Comparison of ENCODE assay signal across 26 cellular contexts in the genomic region with DNA sequence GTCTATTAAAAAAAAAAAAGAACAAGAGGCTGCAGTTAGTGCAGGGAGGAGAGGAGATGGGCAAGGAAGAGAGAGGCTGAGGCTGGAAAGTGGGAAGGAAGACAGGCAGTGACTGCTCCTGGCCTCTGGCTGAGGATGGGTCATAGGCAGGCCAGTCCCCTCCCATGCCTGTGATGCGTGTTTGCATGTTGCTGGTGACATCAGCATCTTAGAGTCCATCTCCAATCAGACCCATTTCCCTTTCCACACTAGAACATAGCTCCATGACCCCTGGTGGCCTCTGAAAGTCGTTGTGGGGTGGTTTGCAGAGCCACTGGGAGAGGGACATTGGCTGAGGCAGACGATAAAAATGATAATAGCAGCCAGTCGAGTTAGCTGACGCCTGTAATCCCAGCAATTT.
"Had no signal": no experiment of that assay in that cellular context is flagged by ENCODE, and none has a peak within 500 bp of the region (broad histone marks: within the 10 kb centered on the region; RNA-seq: fewer than 3 reads in every experiment).

No MANE protein-coding gene starts in this region.

- H3K9me3 ChIP-seq: ascending aorta, breast epithelium, gastrocnemius medialis had no signal

- H3K36me3 ChIP-seq: ascending aorta, breast epithelium, esophagus muscularis mucosa, gastrocnemius medialis had no signal

- DNase-seq: activated CD4-positive, alpha-beta memory T cell treated with anti-CD3 and anti-CD28 coated beads for 36 hours; activated CD4-positive, alpha-beta T cell treated with anti-CD3 and anti-CD28 coated beads for 36 hours; activated CD4-positive, alpha-beta T cell treated with anti-CD3 and anti-CD28 coated beads, Interleukin-2, amount 10 ng/mL, durations not matched to agents 24 days and 14 days; activated CD4-positive, CD25-positive, alpha-beta regulatory T cell; activated CD4-positive, CD25-positive, alpha-beta regulatory T cell treated with anti-CD3 and anti-CD28 coated beads, Interleukin-2, amount 50 U/mL, for 72 hours; activated CD8-positive, alpha-beta memory T cell treated with anti-CD3 and anti-CD28 coated beads, Interleukin-2, amount 10 ng/mL, durations not matched to agents 7 days and 5 days; activated CD8-positive, alpha-beta memory T cell treated with anti-CD3 and anti-CD28 coated beads, Interleukin-2, amount 50 U/mL, for 4 hours; activated CD8-positive, alpha-beta T cell treated with anti-CD3 and anti-CD28 coated beads, Interleukin-2, amount 10 ng/mL, durations not matched to agents 7 days and 5 days; activated gamma-delta T cell; activated naive CD4-positive, alpha-beta T cell; activated naive CD4-positive, alpha-beta T cell treated with anti-CD3 and anti-CD28 coated beads, Interleukin-2, amount 10 ng/mL, durations not matched to agents 7 days and 5 days; activated naive CD8-positive, alpha-beta T cell treated with anti-CD3 and anti-CD28 coated beads, Interleukin-2, amount 10 ng/mL, durations not matched to agents 7 days and 5 days; activated T-cell treated with anti-CD3 and anti-CD28 coated beads, Interleukin-2, amount 50 U/mL, for 1 hour; activated T-cell treated with anti-CD3 and anti-CD28 coated beads, Interleukin-2, amount 50 U/mL, for 48 hours; effector memory CD4-positive, alpha-beta T cell; erythroblast; foreskin keratinocyte; gastrocnemius medialis; glutamatergic neuron; T-helper 2 cell had no signal

- H3K4me1 ChIP-seq: ascending aorta, breast epithelium, esophagus muscularis mucosa, foreskin keratinocyte, gastrocnemius medialis had no signal

- ATAC-seq: activated CD4-positive, alpha-beta T cell treated with anti-CD3 and anti-CD28 coated beads for 36 hours; activated CD8-positive, alpha-beta memory T cell treated with anti-CD3 and anti-CD28 coated beads, Interleukin-2, amount 10 ng/mL, durations not matched to agents 7 days and 5 days; activated CD8-positive, alpha-beta T cell treated with anti-CD3 and anti-CD28 coated beads, Interleukin-2, amount 10 ng/mL, durations not matched to agents 7 days and 5 days; activated naive CD4-positive, alpha-beta T cell treated with anti-CD3 and anti-CD28 coated beads, Interleukin-2, amount 50 U/mL, for 72 hours; foreskin keratinocyte; gastrocnemius medialis had no signal

- H3K27ac ChIP-seq: ascending aorta, breast epithelium, coronary artery, esophagus muscularis mucosa, foreskin keratinocyte, gastrocnemius medialis had no signal

- H3K4me3 ChIP-seq: ascending aorta, breast epithelium, coronary artery, dorsolateral prefrontal cortex, esophagus muscularis mucosa, gastrocnemius medialis had no signal

- H3K27me3 ChIP-seq: ascending aorta, dorsolateral prefrontal cortex, foreskin keratinocyte, gastrocnemius medialis had no signal
